ENCODE assay signal across 11 cellular contexts in the genomic region with DNA sequence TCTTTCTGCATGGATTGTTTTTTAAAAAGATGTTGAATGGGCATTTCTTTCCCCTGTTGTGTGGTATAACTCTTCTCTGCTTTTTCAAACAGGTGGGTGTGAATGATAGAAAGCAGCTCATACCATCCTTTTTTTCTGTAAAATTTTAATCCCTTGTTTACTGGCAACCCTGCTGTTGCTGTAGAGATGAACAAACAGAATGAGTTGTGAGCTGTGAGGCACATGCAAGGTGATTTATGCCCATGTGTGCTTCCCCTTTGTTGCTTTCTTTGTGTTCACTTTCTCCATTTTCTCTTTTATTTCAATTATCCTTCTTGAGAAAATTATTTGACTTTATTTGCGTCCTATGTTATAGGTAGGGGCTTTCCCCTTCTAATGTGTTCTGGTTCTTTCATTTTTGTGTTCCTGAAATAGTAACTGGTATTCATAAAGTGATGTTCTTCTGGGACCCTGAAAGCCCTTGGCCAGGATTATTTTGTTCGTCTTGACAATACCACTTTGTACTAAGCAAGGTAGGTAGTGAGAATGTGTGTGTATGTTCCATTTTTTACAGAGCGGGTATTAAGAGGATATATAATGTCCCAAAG.
A peak's percentile ranks its signal among the peaks of the same experiment; 100 is the strongest.
DNase-seq lines count a peak whose midpoint lies in the region; ATAC-seq and TF ChIP-seq lines count a peak whose summit lies in the region.
"Had no signal": no experiment of that assay in that cellular context is flagged by ENCODE, and none has a peak within 500 bp of the region (broad histone marks: within the 10 kb centered on the region; RNA-seq: fewer than 3 reads in every experiment).

No MANE protein-coding gene starts in this region.

- no peak for TF ChIP-seq POLR2A in stomach (IDR thresholded peaks at IDR 0.05)

- H3K36me3 ChIP-seq in Panc1 (ENCODE audit: control insufficient read depth, insufficient read depth, low read length), result no peaks in the 10 kb centered on the region
- H3K36me3 ChIP-seq in hepatocyte (replicated peaks; ENCODE audit: insufficient read depth, low read depth), result no peaks in the 10 kb centered on the region
- peaks cover 0 to 14% (median 8%) of the 10 kb centered on the region in 4 donors for H3K36me3 ChIP-seq in stomach

- H3K27ac ChIP-seq in Panc1 (ENCODE audit: low read length) (peak overlapping the region; percentile 87), hepatocyte (peak overlapping the region; percentile 85), stomach (peak overlapping the region in 4 of 5 donors; percentile 60 to 76 (median 68))

- H3K4me3 ChIP-seq in Panc1 (ENCODE audit: low read depth in 2 of 2, low read length in 2 of 2) (no peak overlapping the region), hepatocyte (no peak overlapping the region), stomach (no peak overlapping the region)

- no TSS peak for BruUV-seq in Panc1 (replicated peaks; lab: Mats Ljungman, UMichigan)

- POLR2A ChIA-PET in Panc1 (lab: Charles Lee), result interaction anchor here (0.6 kb wide), 1 partner anchor 108 kb away, joined by 7 read pairs; no protein-coding TSS in a partner anchor

- H3K9me3 ChIP-seq in Panc1 (ENCODE audit: control insufficient read depth, insufficient read depth, low read depth, low read length), result no peaks in the 10 kb centered on the region
- no peaks in the 10 kb centered on the region for H3K9me3 ChIP-seq in hepatocyte (ENCODE audit: low read depth)
- H3K9me3 ChIP-seq in stomach, result no peaks in the 10 kb centered on the region

- TF ChIP-seq CTCF in Panc1 (IDR thresholded peaks at IDR 0.05) (no peak), hepatocyte (IDR thresholded peaks at IDR 0.05; ENCODE audit: poor library complexity) (no peak), stomach (IDR thresholded peaks at IDR 0.05) (no peak)

- no peak overlapping the region for H2AFZ ChIP-seq in hepatocyte

- H3K4me1 ChIP-seq in Panc1 (ENCODE audit: control insufficient read depth, insufficient read depth, low read length) (peaks cover 46% of the 10 kb centered on the region), hepatocyte (ENCODE audit: insufficient read depth) (peaks cover 36% of the 10 kb centered on the region), stomach (peaks cover 4 to 26% (median 17%) of the 10 kb centered on the region in 4 donors)

- no peaks in the 10 kb centered on the region for H3K27me3 ChIP-seq in Panc1 (ENCODE audit: control insufficient read depth, insufficient read depth, low read length)
- no peaks in the 10 kb centered on the region for H3K27me3 ChIP-seq in hepatocyte
- no peaks in the 10 kb centered on the region for H3K27me3 ChIP-seq in stomach

- H4K20me1 ChIP-seq in hepatocyte (ENCODE audit: insufficient read depth, poor library complexity, severe bottlenecking), result no peaks in the 10 kb centered on the region

- CTCF ChIA-PET in Panc1 (lab: Charles Lee), result no interaction called here

- DNase-seq in DMS79 treated with DMSO at 0.1 percent for 48 hours (lab: John Stamatoyannopoulos, UW) (peak; percentile 13), DMS79 (lab: John Stamatoyannopoulos, UW) (no peak), Panc1 (ENCODE audit: low read depth, low spot score) (no peak), hepatocyte (ENCODE audit: low spot score) (peak; percentile 37), stomach (no peak), NCI-H128 (lab: John Stamatoyannopoulos, UW; ENCODE audit: unreplicated experiment) (no peak)
- no peak for DNase-seq in stimulated activated CD4-positive, alpha-beta T cell treated with anti-CD3 and anti-CD28 coated beads, Interleukin-2, amount 100 ng/mL, for 48 hours
- DNase-seq: activated naive CD4-positive, alpha-beta T cell treated with anti-CD3 and anti-CD28 coated beads, Interleukin-2, amount 10 ng/mL, durations not matched to agents 7 days and 5 days; natural killer cell; NCI-H345 had no signal

- no peak for TF ChIP-seq EP300 in stomach (IDR thresholded peaks at IDR 0.05)

- no peak for ATAC-seq in Panc1
- no peak for ATAC-seq in GM19395 (IDR thresholded peaks at IDR 0.05; ENCODE audit: unreplicated experiment)
- ATAC-seq: natural killer cell had no signal

- H3K9me2 ChIP-seq in hepatocyte (replicated peaks; ENCODE audit: insufficient read depth), result no peaks in the 10 kb centered on the region

- intact Hi-C loops in Panc1 (cut with micrococcal nuclease; ENCODE audit: unreplicated experiment) (no loop called here), stomach (cut with DNase I; ENCODE audit: low total_unique reads) (no loop called here)

- peaks cover 19% of the 10 kb centered on the region for H3K79me2 ChIP-seq in hepatocyte

- WGBS in hepatocyte (ENCODE audit: low lambda C conversion rate, missing lambda C conversion rate), result 92% methylated on average over 3 of the region's 3 CpGs
- 88 to 94% (median 93%) methylated on average over 3 of the region's 3 CpGs for WGBS in stomach, 5 donors

- in situ Hi-C loops in Panc1 (cut with HindIII; ENCODE audit: low pct_unique_long_range_greater_than_20kb, low sequenced_read_pairs), result no loop called here

- H3K4me2 ChIP-seq in hepatocyte, result peak overlapping the region; percentile 36

Comparison
In these comparisons a context has a peak if more than half of its experiments do, and no peak if none do; other contexts are left out.
1. DNase-seq: peak in DMS79 treated with DMSO at 0.1 percent for 48 hours (single experiment) and hepatocyte (single experiment); none in DMS79 (single experiment), Panc1 (single experiment), stomach (single experiment), NCI-H128 (single experiment) and stimulated activated CD4-positive, alpha-beta T cell treated with anti-CD3 and anti-CD28 coated beads, Interleukin-2, amount 100 ng/mL, for 48 hours (0 of 2).
2. Peak in every context shown above with its lines, with median percentiles within 50 percentile points of each other: H3K27ac ChIP-seq.